Comparison of ENCODE assay signal across 19 cellular contexts in the genomic region with DNA sequence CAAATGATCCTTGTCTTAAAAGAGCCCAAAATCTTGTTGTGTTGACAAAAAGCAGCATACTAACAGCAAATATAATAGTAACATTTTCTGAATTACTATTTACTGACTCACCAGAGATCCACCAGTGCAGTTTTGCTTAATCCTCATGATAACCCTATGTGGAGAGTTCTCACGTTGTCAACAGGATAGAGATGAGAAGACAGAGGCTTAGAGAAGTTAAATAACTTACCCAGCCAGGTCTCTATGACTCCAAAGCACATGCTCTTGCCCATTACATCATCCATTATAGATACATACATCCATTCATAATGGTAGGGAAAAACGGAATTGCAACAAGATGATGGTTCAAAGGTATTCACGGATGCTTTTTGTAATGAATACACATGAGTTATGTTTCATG.
DNase-seq lines count a peak whose midpoint lies in the region; ATAC-seq, FAIRE-seq and TF ChIP-seq lines count a peak whose summit lies in the region.
"Had no signal": no experiment of that assay in that cellular context is flagged by ENCODE, and none has a peak within 500 bp of the region (broad histone marks: within the 10 kb centered on the region; RNA-seq: fewer than 3 reads in every experiment).

No MANE protein-coding gene starts in this region.

- no peak overlapping the region for H3K27ac ChIP-seq in IMR-90 (ENCODE audit: insufficient read depth, low read length)
- no peak overlapping the region for H3K27ac ChIP-seq in astrocyte (ENCODE audit: low read depth, low read length)
- H3K27ac ChIP-seq: sigmoid colon, thoracic aorta had no signal

- no peak overlapping the region for H3K9ac ChIP-seq in IMR-90 (ENCODE audit: low read depth, low read length)
- no peak overlapping the region for H3K9ac ChIP-seq in astrocyte (ENCODE audit: low read length)

- no peaks in the 10 kb centered on the region for H4K20me1 ChIP-seq in IMR-90 (ENCODE audit: insufficient read depth, low read length)
- no peaks in the 10 kb centered on the region for H4K20me1 ChIP-seq in astrocyte (ENCODE audit: insufficient read depth, low read length)

- TF ChIP-seq POLR2A in IMR-90 (IDR thresholded peaks at IDR 0.05; ENCODE audit: low read depth, low read length), result no peak

- H2AK5ac ChIP-seq in IMR-90 (ENCODE audit: low read depth, low read length), result no peak overlapping the region

- no peak overlapping the region for H4K8ac ChIP-seq in IMR-90 (ENCODE audit: low read depth in 2 of 2, low read length in 2 of 2)

- BruUV-seq in IMR-90 (replicated peaks; lab: Mats Ljungman, UMichigan), result no TSS peak

- H3K14ac ChIP-seq in IMR-90 (replicated peaks; ENCODE audit: low read depth, low read length), result no peak overlapping the region

- FAIRE-seq in astrocyte (lab: Jason Lieb, UNC), result no peak
- FAIRE-seq: D721Med, GM18507 had no signal

- H2BK20ac ChIP-seq in IMR-90 (ENCODE audit: low read depth, low read length), result no peak overlapping the region

- peaks cover 15% of the 10 kb centered on the region for H3K4me1 Mint-ChIP-seq in astrocyte (ENCODE audit: low read depth, unreplicated experiment)
- H3K4me1 Mint-ChIP-seq: activated B cell treated with CpG ODN at 0.5 μM for 24 hours, B cell, T-helper 17 cell had no signal

- CTCF ChIA-PET in IMR-90 (lab: Yijun Ruan, JAX), result interaction anchor here (0.7 kb wide), 1 partner anchor 51 kb away, joined by 3 read pairs; no protein-coding TSS in a partner anchor

- in situ Hi-C loops in IMR-90 (cut with MboI; ENCODE audit: low sequenced_read_pairs), result no loop called here

- dilution Hi-C loops in IMR-90 (cut with HindIII; ENCODE audit: low sequenced_read_pairs, unreplicated experiment), result no loop called here

- H2AK9ac ChIP-seq in IMR-90 (replicated peaks; ENCODE audit: low read depth, low read length, poor library complexity), result no peak overlapping the region

- no peak overlapping the region for H3K23ac ChIP-seq in IMR-90 (ENCODE audit: low read depth, low read length)

- peak overlapping the region; percentile 62 for H3K27ac Mint-ChIP-seq in astrocyte (ENCODE audit: unreplicated experiment)
- H3K27ac Mint-ChIP-seq: activated B cell treated with CpG ODN at 0.5 μM for 24 hours, B cell, T-helper 17 cell had no signal

- H4K91ac ChIP-seq in IMR-90 (ENCODE audit: insufficient read depth, low read depth, low read length), result no peak overlapping the region

- no peak overlapping the region for H3K4me2 ChIP-seq in IMR-90 (ENCODE audit: low read depth, low read length)
- H3K4me2 ChIP-seq in astrocyte (ENCODE audit: low read length), result no peak overlapping the region

- no peak overlapping the region for H3K4ac ChIP-seq in IMR-90 (ENCODE audit: low read depth, low read length)

- H3K18ac ChIP-seq in IMR-90 (ENCODE audit: low read depth, low read length), result no peak overlapping the region

- no peaks in the 10 kb centered on the region for H3K9me3 ChIP-seq in IMR-90 (ENCODE audit: control insufficient read depth, insufficient read depth, low read length)
- H3K9me3 ChIP-seq in astrocyte (ENCODE audit: insufficient read depth, low read depth, low read length), result no peaks in the 10 kb centered on the region
- H3K9me3 ChIP-seq: thoracic aorta had no signal

- no peaks in the 10 kb centered on the region for H3K79me2 ChIP-seq in astrocyte (ENCODE audit: insufficient read depth, low read length)

- no peak overlapping the region for H4K5ac ChIP-seq in IMR-90 (ENCODE audit: low read depth, low read length)

- TF ChIP-seq CTCF in IMR-90 (conservative IDR thresholded peaks at IDR 0.05; ENCODE audit: low read depth, low read length), result no peak
- TF ChIP-seq CTCF in astrocyte (IDR thresholded peaks at IDR 0.05; ENCODE audit: insufficient read depth, low read depth, low read length), result no peak

- intact Hi-C loops in IMR-90 (cut with micrococcal nuclease), result loop anchor here (10.0 kb wide), 2 partner anchors 341 to 371 kb away; no protein-coding TSS in a partner anchor

- H3K9me1 ChIP-seq in IMR-90 (ENCODE audit: insufficient read depth, low read length), result no peaks in the 10 kb centered on the region

- POLR2A ChIA-PET in IMR-90 (lab: Charles Lee; ENCODE audit: unreplicated experiment), result interaction anchor here (0.6 kb wide), 1 partner anchor 1945 kb away, joined by 3 read pairs; no protein-coding TSS in a partner anchor

- no peak overlapping the region for H2BK5ac ChIP-seq in IMR-90 (ENCODE audit: low read depth, low read length, poor library complexity, severe bottlenecking)

- no peaks in the 10 kb centered on the region for H3K79me1 ChIP-seq in IMR-90 (ENCODE audit: low read depth in 1 of 2, low read length in 2 of 2)

- no peaks in the 10 kb centered on the region for H3K36me3 Mint-ChIP-seq in astrocyte (ENCODE audit: low read depth, unreplicated experiment)

- no peak overlapping the region for H2BK15ac ChIP-seq in IMR-90 (ENCODE audit: low read depth, low read length)

- H3K9me3 Mint-ChIP-seq in astrocyte (ENCODE audit: unreplicated experiment), result no peaks in the 10 kb centered on the region

- no peak overlapping the region for H3K56ac ChIP-seq in IMR-90 (ENCODE audit: extremely low read depth, insufficient read depth, low read length)

- H3K36me3 ChIP-seq in IMR-90 (ENCODE audit: control insufficient read depth, insufficient read depth, low read length), result no peaks in the 10 kb centered on the region
- H3K36me3 ChIP-seq in astrocyte (ENCODE audit: insufficient read depth, low read length), result no peaks in the 10 kb centered on the region
- H3K36me3 ChIP-seq: sigmoid colon, thoracic aorta had no signal

- H3K4me1 ChIP-seq in IMR-90 (ENCODE audit: control insufficient read depth, insufficient read depth, low read length) (no peaks in the 10 kb centered on the region), astrocyte (ENCODE audit: insufficient read depth, low read length) (no peaks in the 10 kb centered on the region)
- H3K4me1 ChIP-seq: sigmoid colon had no signal

- WGBS in IMR-90 (ENCODE audit: extremely low coverage in 2 of 2, insufficient read length in 1 of 2), 2 experiments, result no CpG with 5 or more reads among the region's 3 CpGs

- H2AFZ ChIP-seq in IMR-90 (replicated peaks; ENCODE audit: low read length, poor library complexity), result no peak overlapping the region
- H2AFZ ChIP-seq in astrocyte (ENCODE audit: low read depth, low read length), result no peak overlapping the region

- H3K27me3 Mint-ChIP-seq in astrocyte (ENCODE audit: low read depth, unreplicated experiment), result no peaks in the 10 kb centered on the region
- H3K27me3 Mint-ChIP-seq: activated B cell treated with CpG ODN at 0.5 μM for 24 hours, B cell, T-helper 17 cell had no signal

- no peak overlapping the region for H3K4me3 ChIP-seq in IMR-90 (ENCODE audit: insufficient read depth, low read depth, low read length)
- H3K4me3 ChIP-seq in astrocyte (ENCODE audit: insufficient read depth, low read depth, low read length), result no peak overlapping the region
- H3K4me3 ChIP-seq: sigmoid colon, thoracic aorta had no signal

- DNase-seq in AG20443 (ENCODE audit: low spot score), result peak; percentile 35
- DNase-seq in IMR-90, result peak; percentile 6
- DNase-seq in astrocyte (ENCODE audit: low read depth), result peak; percentile 14
- DNase-seq in kidney glomerular epithelial cell (lab: John Stamatoyannopoulos, UW), result peak; percentile 34
- no peak for DNase-seq in SKM-1 (lab: John Stamatoyannopoulos, UW; ENCODE audit: unreplicated experiment)
- no peak for DNase-seq in activated CD8-positive, alpha-beta memory T cell treated with anti-CD3 and anti-CD28 coated beads for 24 hours
- DNase-seq: activated B cell treated with CpG ODN at 0.5 μM for 24 hours; dermis blood vessel endothelial cell; hippocampal formation; NCI-H1092; sigmoid colon; stimulated activated CD4-positive, alpha-beta T cell treated with anti-CD3 and anti-CD28 coated beads, Interleukin-2, amount 100 ng/mL, for 48 hours; T-helper 17 cell had no signal

- no peak for TF ChIP-seq RAD21 in IMR-90 (IDR thresholded peaks at IDR 0.05; ENCODE audit: low read length)

- H3K27me3 ChIP-seq in IMR-90 (ENCODE audit: control insufficient read depth, insufficient read depth, low read length), result no peaks in the 10 kb centered on the region
- H3K27me3 ChIP-seq in astrocyte (ENCODE audit: insufficient read depth, low read length), result no peaks in the 10 kb centered on the region
- H3K27me3 ChIP-seq: sigmoid colon had no signal

- no peak overlapping the region for H2BK120ac ChIP-seq in IMR-90 (ENCODE audit: low read depth, low read length)

- peak; percentile 29; the same call in 1 of the 2 replicates for ATAC-seq in IMR-90 (ENCODE audit: low read depth)
- no peak for ATAC-seq in HG02884 (IDR thresholded peaks at IDR 0.05; ENCODE audit: unreplicated experiment)
- no peak for ATAC-seq in GM19463 (IDR thresholded peaks at IDR 0.05; ENCODE audit: unreplicated experiment)
- ATAC-seq: T-helper 17 cell had no signal

- no peak overlapping the region for H3K4me3 Mint-ChIP-seq in astrocyte (ENCODE audit: unreplicated experiment)
- H3K4me3 Mint-ChIP-seq: activated B cell treated with CpG ODN at 0.5 μM for 24 hours, B cell, T-helper 17 cell had no signal

TF ChIP-seq in IMR-90, 13 proteins besides CTCF, POLR2A, EP300 and RAD21:
- TF ChIP-seq, protein P1, sequence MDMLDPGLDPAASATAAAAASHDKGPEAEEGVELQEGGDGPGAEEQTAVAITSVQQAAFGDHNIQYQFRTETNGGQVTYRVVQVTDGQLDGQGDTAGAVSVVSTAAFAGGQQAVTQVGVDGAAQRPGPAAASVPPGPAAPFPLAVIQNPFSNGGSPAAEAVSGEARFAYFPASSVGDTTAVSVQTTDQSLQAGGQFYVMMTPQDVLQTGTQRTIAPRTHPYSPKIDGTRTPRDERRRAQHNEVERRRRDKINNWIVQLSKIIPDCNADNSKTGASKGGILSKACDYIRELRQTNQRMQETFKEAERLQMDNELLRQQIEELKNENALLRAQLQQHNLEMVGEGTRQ (IDR thresholded peaks at IDR 0.05; ENCODE audit: low read depth, low read length), result no peak
- TF ChIP-seq ELK1 (IDR thresholded peaks at IDR 0.05; ENCODE audit: borderline replicate concordance, low read depth, low read length), result no peak
- TF ChIP-seq NFE2L2 (IDR thresholded peaks at IDR 0.05; ENCODE audit: low read depth, low read length), result no peak
- TF ChIP-seq CEBPB (IDR thresholded peaks at IDR 0.05; ENCODE audit: low read depth, low read length), result no peak
- no peak for TF ChIP-seq MXI1 (IDR thresholded peaks at IDR 0.05; ENCODE audit: borderline replicate concordance, low read depth, low read length)
- no peak for TF ChIP-seq BHLHE40 (IDR thresholded peaks at IDR 0.05; ENCODE audit: low read depth, low read length)
TF ChIP-seq in IMR-90: peak in this region for 0.

Comparison
In these comparisons a context has a peak if more than half of its experiments do, and no peak if none do; other contexts are left out.
1. DNase-seq: peak in AG20443 (single experiment), IMR-90 (single experiment), astrocyte (single experiment) and kidney glomerular epithelial cell (single experiment); none in SKM-1 (single experiment) and activated CD8-positive, alpha-beta memory T cell treated with anti-CD3 and anti-CD28 coated beads for 24 hours (single experiment).